In the genomic region with DNA sequence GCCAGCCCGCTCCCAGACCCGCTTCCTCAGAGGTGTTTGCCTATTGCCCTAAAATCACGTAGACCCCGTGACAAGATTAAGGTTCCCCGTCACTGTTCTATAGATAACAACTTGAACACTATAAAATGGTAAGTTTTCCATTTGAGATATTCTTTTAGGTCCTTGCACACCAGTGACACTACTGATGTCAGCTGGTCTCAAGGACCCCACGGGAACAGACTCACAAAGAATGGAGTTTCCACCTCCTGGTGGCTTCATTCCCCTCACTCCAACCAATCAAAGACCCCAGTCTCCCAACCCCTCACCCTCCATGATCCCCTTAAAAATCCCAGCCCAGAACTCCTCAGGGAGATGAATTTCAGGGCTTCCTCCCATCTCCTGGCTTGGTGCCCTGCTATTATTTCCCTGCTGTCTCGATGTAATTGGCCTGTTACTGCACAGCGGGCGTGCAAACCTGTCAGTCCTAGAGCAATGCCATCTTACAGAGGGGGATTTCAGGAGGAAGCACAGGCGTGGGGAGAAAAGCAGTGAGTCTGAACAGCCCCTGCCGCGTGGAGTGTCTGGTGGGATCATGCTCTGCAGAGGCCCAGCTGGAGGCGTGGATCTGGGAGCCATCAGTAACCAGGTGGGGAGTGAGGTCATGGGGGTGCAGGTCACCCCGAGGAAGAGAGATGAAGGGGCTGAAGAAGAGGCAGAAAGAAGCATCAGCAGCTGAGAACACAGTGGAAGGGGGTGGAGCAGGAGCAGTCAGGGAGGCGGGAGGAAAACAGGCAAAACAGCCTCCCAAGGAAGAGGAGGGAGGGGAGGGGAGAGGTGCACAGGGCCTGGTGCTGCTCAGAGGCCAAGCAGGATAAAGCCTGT, we compare ENCODE assay signal across 13 cellular contexts. TPM values are rescaled to one million over a fixed set of nuclear protein-coding genes. Genes with fewer than 3 reads are reported as not detected.
DNase-seq lines count a peak whose midpoint lies in the region; ATAC-seq, FAIRE-seq and TF ChIP-seq lines count a peak whose summit lies in the region.
"Had no signal": no experiment of that assay in that cellular context is flagged by ENCODE, and none has a peak within 500 bp of the region (broad histone marks: within the 10 kb centered on the region; RNA-seq: fewer than 3 reads in every experiment).

No MANE protein-coding gene starts in this region.

- intact Hi-C loops in K562 (cut with micrococcal nuclease): no loop called here

- 18% methylated on average over 15 of the region's 15 CpGs for WGBS in K562 (ENCODE audit: insufficient coverage, low coverage, missing lambda C conversion rate)

- H2AFZ ChIP-seq in K562 (ENCODE audit: low read depth, low read length) (no peak overlapping the region), neural progenitor cell (replicated peaks) (peak overlapping the region; percentile 90)

- peaks cover 3 to 7% of the 10 kb centered on the region in 2 experiments; a peak in 3 of 5 replicates for H3K27me3 ChIP-seq in K562 (ENCODE audit: control insufficient read depth in 2 of 2, insufficient read depth in 2 of 2, low read length in 2 of 2)
- no peaks in the 10 kb centered on the region for H3K27me3 ChIP-seq in neural progenitor cell

- no peak for ATAC-seq in K562
- ATAC-seq: GM12878, left cardiac atrium had no signal

- in situ Hi-C loops in K562 (cut with MboI): no loop called here

- no peaks in the 10 kb centered on the region for H3K9me1 ChIP-seq in K562 (ENCODE audit: control insufficient read depth, insufficient read depth, low read length)

- peaks cover 19% of the 10 kb centered on the region for H3F3A ChIP-seq in neural progenitor cell (ENCODE audit: low read depth)

- no peak for TF ChIP-seq RAD21 in K562 (CRISPR knock-in tag; conservative IDR thresholded peaks at IDR 0.05 in 1 of 2, IDR thresholded peaks at IDR 0.05 in 1 of 2)

- no TSS peak for BruUV-seq in K562 (replicated peaks; lab: Mats Ljungman, UMichigan)

- POLR2A ChIA-PET in K562 (lab: Yijun Ruan, JAX): interaction anchor here (0.6 kb wide), 1 partner anchor 110 kb away, joined by 4 read pairs; no protein-coding TSS in a partner anchor

- DNase-seq in SHP77 (lab: John Stamatoyannopoulos, UW) (peak; percentile 44 to 73), SHP77 treated with DMSO at 0.1 percent for 48 hours (lab: John Stamatoyannopoulos, UW) (no peak), NCI-H146 treated with DMSO at 0.1 percent for 48 hours (lab: John Stamatoyannopoulos, UW; ENCODE audit: unreplicated experiment) (peak; percentile 83), K562 (ENCODE audit: extremely low read depth in 1 of 4, low spot score in 3 of 4) (no peak), neural progenitor cell (ENCODE audit: low spot score) (peak; percentile 41), GDM1 (lab: John Stamatoyannopoulos, UW) (no peak), ureter (ENCODE audit: low spot score) (no peak), HCEC 1CT (no peak)
- DNase-seq: left cardiac atrium had no signal

- TF ChIP-seq EP300 in K562 (IDR thresholded peaks at IDR 0.05; ENCODE audit: low read length): no peak

- CTCF ChIA-PET in K562 (lab: Yijun Ruan, JAX; ENCODE audit: low intra/inter-chr PET ratio): no interaction called here

- H3K4me2 ChIP-seq in K562 (ENCODE audit: insufficient read depth, low read length): no peak overlapping the region
- peak overlapping the region; percentile 38 for H3K4me2 ChIP-seq in neural progenitor cell

- H3K27ac Mint-ChIP-seq in neural progenitor cell: peak overlapping the region; percentile 92

- FAIRE-seq in K562 (lab: Jason Lieb, UNC): no peak
- FAIRE-seq: endothelial cell of umbilical vein, GM12878, H54 had no signal

- peaks cover 8% of the 10 kb centered on the region for H3K27me3 Mint-ChIP-seq in neural progenitor cell (ENCODE audit: insufficient read depth, low read depth)

- no peak overlapping the region for H3K27ac ChIP-seq in K562 (ENCODE audit: extremely low read depth, low read depth, low read length)
- peak overlapping the region; percentile 6 for H3K27ac ChIP-seq in neural progenitor cell

- no peaks in the 10 kb centered on the region for H3K9me3 ChIP-seq in K562 (replicated peaks; ENCODE audit: control insufficient read depth, insufficient read depth, low read depth, low read length)
- H3K9me3 ChIP-seq in neural progenitor cell (ENCODE audit: low read depth): no peaks in the 10 kb centered on the region

- H3K4me1 ChIP-seq in K562 (replicated peaks in 1 of 2; ENCODE audit: control insufficient read depth in 2 of 2, insufficient read depth in 2 of 2, low read length in 2 of 2): peaks cover 8 to 34% of the 10 kb centered on the region in 2 experiments; a peak in 3 of 5 replicates
- peaks cover 45% of the 10 kb centered on the region for H3K4me1 ChIP-seq in neural progenitor cell

- H3K36me3 ChIP-seq in K562 (ENCODE audit: control insufficient read depth, insufficient read depth, low read length): no peaks in the 10 kb centered on the region
- no peaks in the 10 kb centered on the region for H3K36me3 ChIP-seq in neural progenitor cell

- peak overlapping the region; percentile 51 for H3K4me3 Mint-ChIP-seq in neural progenitor cell

- no peaks in the 10 kb centered on the region for H3K36me3 Mint-ChIP-seq in neural progenitor cell

- H3K9me3 Mint-ChIP-seq in neural progenitor cell: no peaks in the 10 kb centered on the region

- no peak overlapping the region for H3K4me3 ChIP-seq in K562
- H3K4me3 ChIP-seq in neural progenitor cell: no peak overlapping the region
- H3K4me3 ChIP-seq: GM12878, skin epidermis had no signal

- H3K9ac ChIP-seq in K562 (ENCODE audit: insufficient read depth in 1 of 2, low read depth in 2 of 2, low read length in 2 of 2): peak overlapping the region in 1 of 2 experiments; percentile 62; a peak in 2 of 4 replicates
- no peak overlapping the region for H3K9ac ChIP-seq in neural progenitor cell

- H3K79me2 ChIP-seq in K562 (ENCODE audit: control insufficient read depth, insufficient read depth, low read length) (no peaks in the 10 kb centered on the region), neural progenitor cell (ENCODE audit: low read depth) (no peaks in the 10 kb centered on the region)

- TF ChIP-seq CTCF in K562 (IDR thresholded peaks at IDR 0.05 in 2 of 3, conservative IDR thresholded peaks at IDR 0.05 in 1 of 3; ENCODE audit: insufficient read depth in 2 of 3, low read depth in 1 of 3, low read length in 3 of 3) (no peak), neural progenitor cell (IDR thresholded peaks at IDR 0.05) (no peak)

- H4K20me1 ChIP-seq in K562 (replicated peaks; ENCODE audit: control insufficient read depth, insufficient read depth, low read length): peaks cover 4% of the 10 kb centered on the region; the same call in 1 of the 2 replicates
- no peaks in the 10 kb centered on the region for H4K20me1 ChIP-seq in neural progenitor cell (ENCODE audit: low read depth)

- peaks cover 56% of the 10 kb centered on the region for H3K4me1 Mint-ChIP-seq in neural progenitor cell

- no peak for TF ChIP-seq POLR2A in K562 (conservative IDR thresholded peaks at IDR 0.05)

TF ChIP-seq in K562, 482 proteins besides CTCF, POLR2A, EP300 and RAD21:
- TF ChIP-seq NFIC (IDR thresholded peaks at IDR 0.05) (peak; percentile 81), NFIX (CRISPR knock-in tag; IDR thresholded peaks at IDR 0.05; ENCODE audit: low read depth) (peak; percentile 26; the same call in 1 of the 2 replicates), BCL6 (CRISPR knock-in tag; IDR thresholded peaks at IDR 0.05) (no peak)

RNA-seq across cellular contexts. Expression of gene LBR, which starts 35.1 kb away (rescaled TPM):
- 218 and 419 TPM in 2 replicates for total RNA-seq in K562 (2011; cell fraction: chromatin; rRNA removed; ENCODE audit: low replicate concordance)
- total RNA-seq in K562 (2011; cell fraction: nucleolus; rRNA removed): 192 and 198 TPM in 2 replicates
- total RNA-seq in K562 (2011; cell fraction: nucleoplasm; rRNA removed): 268 and 304 TPM in 2 replicates
- total RNA-seq in K562 (2014; rRNA removed) (102 and 116 TPM in 2 replicates), K562 (2014; rRNA removed; fragmentation: Illumina TruSeq; extraction: Trizol) (205 and 234 TPM in 2 replicates), K562 (2015; rRNA removed; fragmentation: Illumina TruSeq; extraction: Trizol) (177 and 192 TPM in 2 replicates), K562 (2021) (229 and 235 TPM in 2 replicates), neural progenitor cell (ENCODE audit: low replicate concordance) (116 and 171 TPM in 2 replicates), ureter (81.0 TPM)
- polyA plus RNA-seq in K562 (2011; rRNA removed) (170 and 197 TPM in 2 replicates), K562 (2014; fragmentation: Illumina TruSeq; extraction: Trizol) (160 and 197 TPM in 2 replicates), K562 (2014; fragmentation: Nextera tagmentation; extraction: Ambion mirVana) (100 to 1,000 TPM; 203 to 217 TPM), K562 (2014; rRNA removed) (144 and 147 TPM in 2 replicates)
- 90.3 and 164 TPM in 2 replicates for polyA plus RNA-seq in K562 (2011; cell fraction: cytosol; rRNA removed)
- 137 and 143 TPM in 2 replicates for polyA plus RNA-seq in K562 (2011; cell fraction: nucleus; rRNA removed)
- polyA plus RNA-seq in K562 (2012): 106 and 154 TPM in 2 replicates
- polyA minus RNA-seq in K562 (2011; rRNA and poly(A)+ RNA removed): 186 and 194 TPM in 2 replicates
- polyA minus RNA-seq in K562 (2011; cell fraction: cytosol; rRNA and poly(A)+ RNA removed): 95.8 and 96.2 TPM in 2 replicates
- polyA minus RNA-seq in K562 (2011; cell fraction: nucleus; rRNA and poly(A)+ RNA removed): 102 and 157 TPM in 2 replicates

Comparison
In these comparisons a context has a peak if more than half of its experiments do, and no peak if none do; other contexts are left out.
1. DNase-seq: peak in SHP77 (2 of 2), NCI-H146 treated with DMSO at 0.1 percent for 48 hours (single experiment) and neural progenitor cell (single experiment); none in SHP77 treated with DMSO at 0.1 percent for 48 hours (single experiment), K562 (0 of 4), GDM1 (single experiment), ureter (single experiment) and HCEC 1CT (single experiment).